ENCODE assay signal across 27 cellular contexts in genomic region chr22:49561338-49561737, GRCh38.
"Had no signal": no experiment of that assay in that cellular context is flagged by ENCODE, and none has a peak within 500 bp of the region (broad histone marks: within the 10 kb centered on the region; RNA-seq: fewer than 3 reads in every experiment).

No MANE protein-coding gene starts in this region.

- H3K27ac Mint-ChIP-seq: activated CD4-positive, alpha-beta memory T cell treated with anti-CD3 and anti-CD28 coated beads for 36 hours; activated CD8-positive, alpha-beta memory T cell treated with anti-CD3 and anti-CD28 coated beads, Interleukin-2, amount 10 ng/mL, durations not matched to agents 7 days and 5 days; activated CD8-positive, alpha-beta T cell treated with anti-CD3 and anti-CD28 coated beads, Interleukin-2, amount 10 ng/mL, durations not matched to agents 7 days and 5 days; activated naive CD8-positive, alpha-beta T cell; activated T-helper 1 cell treated with anti-CD3 and anti-CD28 coated beads, Interleukin-12 subunit alpha, Interleukin-12 subunit beta, Interleukin-2, Interleukin-4 antibody, amounts not matched to agents 30 ng/mL and 10 ng/mL and 1 ng/mL, durations not matched to agents 14 hours and 24 hours and 36 hours; activated T-helper 2 cell treated with anti-CD3 and anti-CD28 coated beads, Interferon-gamma antibody, Interleukin-2, Interleukin-4, amounts not matched to agents 10 μg/mL and 5 μg/mL and 100 μg/mL, durations not matched to agents 14 hours and 24 hours and 36 hours; effector memory CD8-positive, alpha-beta T cell; WTC11 had no signal

- H3K4me3 Mint-ChIP-seq: activated CD4-positive, alpha-beta memory T cell treated with anti-CD3 and anti-CD28 coated beads for 36 hours; activated CD8-positive, alpha-beta memory T cell treated with anti-CD3 and anti-CD28 coated beads, Interleukin-2, amount 10 ng/mL, durations not matched to agents 7 days and 5 days; activated CD8-positive, alpha-beta T cell treated with anti-CD3 and anti-CD28 coated beads, Interleukin-2, amount 10 ng/mL, durations not matched to agents 7 days and 5 days; activated naive CD8-positive, alpha-beta T cell; activated T-helper 1 cell treated with anti-CD3 and anti-CD28 coated beads, Interleukin-12 subunit alpha, Interleukin-12 subunit beta, Interleukin-2, Interleukin-4 antibody, amounts not matched to agents 30 ng/mL and 10 ng/mL and 1 ng/mL, durations not matched to agents 14 hours and 24 hours and 36 hours; central memory CD8-positive, alpha-beta T cell; effector memory CD8-positive, alpha-beta T cell; WTC11 had no signal

- H3K27me3 ChIP-seq: brain microvascular endothelial cell, esophagus squamous epithelium had no signal

- H3K36me3 Mint-ChIP-seq: activated CD8-positive, alpha-beta memory T cell treated with anti-CD3 and anti-CD28 coated beads, Interleukin-2, amount 10 ng/mL, durations not matched to agents 7 days and 5 days; WTC11 had no signal

- H3K27ac ChIP-seq: brain microvascular endothelial cell, esophagus squamous epithelium, gastroesophageal sphincter, VCaP had no signal

- H3K4me3 ChIP-seq: esophagus squamous epithelium, gastroesophageal sphincter had no signal

- ATAC-seq: activated CD8-positive, alpha-beta memory T cell treated with anti-CD3 and anti-CD28 coated beads, Interleukin-2, amount 10 ng/mL, durations not matched to agents 7 days and 5 days; activated CD8-positive, alpha-beta T cell treated with anti-CD3 and anti-CD28 coated beads, Interleukin-2, amount 10 ng/mL, durations not matched to agents 7 days and 5 days; effector memory CD8-positive, alpha-beta T cell; gastroesophageal sphincter; WTC11 had no signal

- H3K4me1 ChIP-seq: esophagus squamous epithelium, gastroesophageal sphincter had no signal

- H3K4me1 Mint-ChIP-seq: activated CD8-positive, alpha-beta memory T cell treated with anti-CD3 and anti-CD28 coated beads, Interleukin-2, amount 10 ng/mL, durations not matched to agents 7 days and 5 days; central memory CD8-positive, alpha-beta T cell; WTC11 had no signal

- H3K36me3 ChIP-seq: brain microvascular endothelial cell, esophagus squamous epithelium, gastroesophageal sphincter had no signal

- H3K9me3 Mint-ChIP-seq: effector memory CD8-positive, alpha-beta T cell had no signal

- H3K27me3 Mint-ChIP-seq: activated CD4-positive, alpha-beta memory T cell treated with anti-CD3 and anti-CD28 coated beads for 36 hours; activated CD8-positive, alpha-beta memory T cell treated with anti-CD3 and anti-CD28 coated beads, Interleukin-2, amount 10 ng/mL, durations not matched to agents 7 days and 5 days; activated naive CD8-positive, alpha-beta T cell; central memory CD8-positive, alpha-beta T cell; effector memory CD8-positive, alpha-beta T cell had no signal

- DNase-seq: activated CD4-positive, alpha-beta memory T cell treated with anti-CD3 and anti-CD28 coated beads for 36 hours; activated CD4-positive, alpha-beta T cell treated with anti-CD3 and anti-CD28 coated beads for 48 hours; activated CD8-positive, alpha-beta memory T cell treated with anti-CD3 and anti-CD28 coated beads, Interleukin-2, amount 10 ng/mL, durations not matched to agents 7 days and 5 days; activated CD8-positive, alpha-beta memory T cell treated with anti-CD3 and anti-CD28 coated beads, Interleukin-2, amount 50 U/mL, for 4 hours; activated CD8-positive, alpha-beta T cell treated with anti-CD3 and anti-CD28 coated beads, Interleukin-2, amount 10 ng/mL, durations not matched to agents 7 days and 5 days; activated effector memory CD4-positive, alpha-beta T cell treated with anti-CD3 and anti-CD28 coated beads, Interleukin-2, amount 50 U/mL, for 16 hours; activated naive CD4-positive, alpha-beta T cell treated with anti-CD3 and anti-CD28 coated beads, Interleukin-2, amount 50 U/mL, for 16 hours; activated T-cell treated with anti-CD3 and anti-CD28 coated beads, Interleukin-2, amount 50 U/mL, for 1 hour; activated T-cell treated with anti-CD3 and anti-CD28 coated beads, Interleukin-2, amount 50 U/mL, for 48 hours; amniotic stem cell; anterior cingulate cortex; brain microvascular endothelial cell; cortex of kidney; dermis blood vessel endothelial cell; effector CD4-positive, alpha-beta T cell; effector memory CD8-positive, alpha-beta T cell; erythroblast; esophagus squamous epithelium; foreskin melanocyte; T-helper 2 cell had no signal

- H3K9me3 ChIP-seq: esophagus squamous epithelium had no signal
